8 cellular contexts compared by ENCODE assay signal in the genomic region with DNA sequence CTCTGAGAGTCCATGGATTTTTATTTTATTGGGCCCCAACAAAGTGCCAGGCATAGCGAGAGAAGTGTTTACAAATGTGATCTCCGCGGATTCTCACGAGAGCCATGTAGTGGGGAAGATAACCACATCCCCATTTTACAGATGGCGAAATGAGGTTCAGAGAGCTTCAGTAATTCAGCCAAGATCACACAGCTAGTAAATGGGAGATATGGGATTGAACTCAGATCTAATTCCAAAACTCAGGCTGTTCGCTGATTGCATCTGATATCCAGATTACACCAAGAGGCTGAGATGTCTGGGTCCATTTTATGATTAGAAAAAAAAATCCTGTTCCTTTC. TPM values are rescaled to one million over a fixed set of nuclear protein-coding genes. Genes with fewer than 3 reads are reported as not detected.
DNase-seq lines count a peak whose midpoint lies in the region; ATAC-seq and TF ChIP-seq lines count a peak whose summit lies in the region.

No MANE protein-coding gene starts in this region.

- H3K27ac ChIP-seq in adrenal gland (peak overlapping the region; percentile 90 to 98 (median 94)), uterus (peak overlapping the region; percentile 99)

- H3K27me3 ChIP-seq in adrenal gland (no peaks in the 10 kb centered on the region), uterus (no peaks in the 10 kb centered on the region)

- H3K4me3 ChIP-seq in AG10803 (ENCODE audit: low read length) = peak overlapping the region; percentile 90
- peak overlapping the region; percentile 51 to 94 (median 83) for H3K4me3 ChIP-seq in adrenal gland
- peak overlapping the region; percentile 80 for H3K4me3 ChIP-seq in lower leg skin (ENCODE audit: low read depth, poor library complexity, severe bottlenecking)
- peak overlapping the region; percentile 86 for H3K4me3 ChIP-seq in uterus

- ATAC-seq in HG03520 (IDR thresholded peaks at IDR 0.05; ENCODE audit: unreplicated experiment) (peak; percentile 8), HG03095 (IDR thresholded peaks at IDR 0.05; ENCODE audit: unreplicated experiment) (no peak)

- DNase-seq in AG10803 (ENCODE audit: low read depth) (no peak), adrenal gland (no peak), lower leg skin (ENCODE audit: low spot score in 2 of 2) (no peak), uterus (no peak), mesenteric fat pad (ENCODE audit: low spot score) (no peak), EL (no peak)

- no peak for TF ChIP-seq CTCF in AG10803 (conservative IDR thresholded peaks at IDR 0.05; ENCODE audit: low read length)
- TF ChIP-seq CTCF in adrenal gland (IDR thresholded peaks at IDR 0.05) = no peak
- TF ChIP-seq CTCF in lower leg skin (IDR thresholded peaks at IDR 0.05) = no peak
- no peak for TF ChIP-seq CTCF in uterus (IDR thresholded peaks at IDR 0.05)

- H3K4me1 ChIP-seq in adrenal gland (replicated peaks in 1 of 2) = peaks cover 16 to 69% of the 10 kb centered on the region in 2 donors
- H3K4me1 ChIP-seq in uterus = no peaks in the 10 kb centered on the region

- TF ChIP-seq POLR2A in adrenal gland (IDR thresholded peaks at IDR 0.05) = no peak
- no peak for TF ChIP-seq POLR2A in lower leg skin (IDR thresholded peaks at IDR 0.05)
- no peak for TF ChIP-seq POLR2A in uterus (IDR thresholded peaks at IDR 0.05)

- H3K9me3 ChIP-seq in adrenal gland (replicated peaks in 1 of 3) = no peaks in the 10 kb centered on the region
- no peaks in the 10 kb centered on the region for H3K9me3 ChIP-seq in uterus

- intact Hi-C loops in adrenal gland (cut with DNase I) = no loop called here
- intact Hi-C loops in lower leg skin (cut with DNase I; ENCODE audit: low total_unique reads) = no loop called here
- intact Hi-C loops in uterus (cut with DNase I; ENCODE audit: low total_unique reads) = no loop called here

- 4 to 13% (median 9%) methylated on average over 6 of the region's 6 CpGs for WGBS in adrenal gland, 4 donors
- WGBS in lower leg skin, 2 donors = 4 to 6% methylated on average over 6 of the region's 6 CpGs

- H3K36me3 ChIP-seq in adrenal gland (replicated peaks in 1 of 2) (no peaks in the 10 kb centered on the region), uterus (no peaks in the 10 kb centered on the region)

RNA-seq across cellular contexts. Expression of a gene that starts 1.3 kb away (rescaled TPM):
- total RNA-seq in adrenal gland (100 to 1,000 TPM in 1 of 8 donors, 10 to 100 TPM in 7; 30.4 to 236 (median 58.7) TPM), lower leg skin (10 to 100 TPM; 11.4 to 19.7 (median 16.3) TPM), uterus (100 to 1,000 TPM in 1 of 4 donors, 10 to 100 TPM in 3; 14.4 to 133 (median 48.7) TPM), mesenteric fat pad (10.4 TPM)
- polyA plus RNA-seq in adrenal gland = 10 to 100 TPM; 14.4 to 58.9 (median 18.6) TPM

RNA-seq across cellular contexts. Expression of a gene that starts 39.3 kb away (rescaled TPM):
- total RNA-seq in adrenal gland = 100 to 1,000 TPM in 6 of 8 donors, 10 to 100 TPM in 2; 94.3 to 529 (median 365) TPM
- 100 to 1,000 TPM; 135 to 357 (median 298) TPM for polyA plus RNA-seq in adrenal gland
- 100 to 1,000 TPM in 3 of 4 donors, 10 to 100 TPM in 1; 66.4 to 344 (median 129) TPM for total RNA-seq in lower leg skin
- 1,000 to 10,000 TPM; 2,685 to 5,347 (median 3,837) TPM for total RNA-seq in uterus
- total RNA-seq in mesenteric fat pad = 204 TPM

Comparison
In these comparisons a context has a peak if more than half of its experiments do, and no peak if none do; other contexts are left out.
1. RNA of a gene that starts 39.3 kb away (total RNA-seq): 2,685 to 5,347 TPM in uterus; 94.3 to 529 TPM in adrenal gland, 204 TPM in mesenteric fat pad (single experiment) and 66.4 to 344 TPM in lower leg skin; every median in the first group is over 4 times any median in the second.
2. Peak in every context shown above with its lines, with median percentiles within 50 percentile points of each other: H3K4me3 ChIP-seq.